Comparison of ENCODE assay signal across 9 cellular contexts in the genomic region with DNA sequence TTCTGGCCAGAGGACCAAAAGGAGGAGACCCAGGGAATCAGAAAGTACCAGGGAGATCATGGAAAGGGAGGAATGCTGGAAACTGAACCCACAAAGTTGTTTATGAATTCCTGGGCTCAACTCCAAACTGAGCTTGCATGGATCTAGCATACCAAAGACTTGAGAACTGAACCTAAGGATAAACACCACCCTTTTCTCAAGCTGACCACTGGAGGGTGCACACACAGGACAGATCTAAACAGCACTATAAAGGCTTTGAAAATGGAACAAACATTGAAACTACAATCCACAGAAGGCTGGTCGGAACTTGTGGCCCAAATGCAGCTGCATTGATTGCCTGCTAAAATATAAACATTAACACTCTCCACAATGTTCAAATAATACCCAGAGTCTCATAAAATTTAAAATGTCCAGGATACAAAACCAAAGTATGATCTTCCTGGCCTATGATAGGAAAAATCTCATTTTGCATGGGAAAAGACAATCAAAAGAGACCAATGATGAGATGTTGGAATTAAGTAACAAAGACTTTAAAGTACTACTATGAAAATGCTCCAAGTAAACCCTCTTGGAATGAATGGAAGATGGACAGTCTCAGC. TPM values are rescaled to one million over a fixed set of nuclear protein-coding genes. Genes with fewer than 3 reads are reported as not detected.
DNase-seq lines count a peak whose midpoint lies in the region; ATAC-seq and TF ChIP-seq lines count a peak whose summit lies in the region.
"Had no signal": no experiment of that assay in that cellular context is flagged by ENCODE, and none has a peak within 500 bp of the region (broad histone marks: within the 10 kb centered on the region; RNA-seq: fewer than 3 reads in every experiment).

No MANE protein-coding gene starts in this region.

- H3K4me3 ChIP-seq in foreskin fibroblast (ENCODE audit: low read depth in 1 of 2, low read length in 2 of 2) (no peak overlapping the region), psoas muscle (no peak overlapping the region)
- no peak overlapping the region for H3K4me3 ChIP-seq in CD4-positive, alpha-beta memory T cell (ENCODE audit: low read length in 2 of 2)

- no peaks in the 10 kb centered on the region for H3K36me3 ChIP-seq in psoas muscle (ENCODE audit: insufficient read depth in 1 of 2, low read depth in 1 of 2)
- H3K36me3 ChIP-seq in CD4-positive, alpha-beta memory T cell (ENCODE audit: insufficient read depth, low read length), result no peaks in the 10 kb centered on the region

- TF ChIP-seq CTCF in foreskin fibroblast (IDR thresholded peaks at IDR 0.05; ENCODE audit: low read depth, low read length) (peak; percentile 72), psoas muscle (IDR thresholded peaks at IDR 0.05) (peak; percentile 39)

- H3K4me3 Mint-ChIP-seq in T-helper 2 cell treated with Interferon-gamma antibody and Interleukin-4, amounts not matched to agents 5 μg/mL and 100 μg/mL, for 36 hours, result no peak overlapping the region
- H3K4me3 Mint-ChIP-seq in CD4-positive, alpha-beta memory T cell, result no peak overlapping the region

- intact Hi-C loops in Right ventricle myocardium inferior (cut with DNase I), result no loop called here
- intact Hi-C loops in cardiac septum (cut with DNase I), result no loop called here
- intact Hi-C loops in psoas muscle (cut with DNase I), result loop anchor here in 1 of 2 donors (10.0 kb wide), 1 partner anchor 321 kb away; no protein-coding TSS in a partner anchor
- intact Hi-C loops in CD4-positive, alpha-beta memory T cell (cut with micrococcal nuclease), result no loop called here

- H3K27me3 ChIP-seq in psoas muscle (ENCODE audit: insufficient read depth in 3 of 3, low read length in 2 of 3), result no peaks in the 10 kb centered on the region
- no peaks in the 10 kb centered on the region for H3K27me3 ChIP-seq in CD4-positive, alpha-beta memory T cell (ENCODE audit: insufficient read depth, low read length)

- peaks cover 4% of the 10 kb centered on the region for H3K9me3 Mint-ChIP-seq in T-helper 2 cell treated with Interferon-gamma antibody and Interleukin-4, amounts not matched to agents 5 μg/mL and 100 μg/mL, for 36 hours
- peaks cover 0 to 6% (median 0%) of the 10 kb centered on the region in 8 donors for H3K9me3 Mint-ChIP-seq in CD4-positive, alpha-beta memory T cell

- POLR2A ChIA-PET in CD4-positive, alpha-beta memory T cell (lab: Charles Lee; ENCODE audit: partially characterized antibody), result interaction anchor here (0.9 to 1.1 kb wide), 3 partner anchors 10 to 26 kb away, joined by 3 to 4 read pairs (median 3); a partner anchor contains a TSS

- H3K9me3 ChIP-seq in psoas muscle, result no peaks in the 10 kb centered on the region
- H3K9me3 ChIP-seq in CD4-positive, alpha-beta memory T cell (ENCODE audit: control insufficient read depth in 1 of 2, low read length in 2 of 2), result no peaks in the 10 kb centered on the region

- ATAC-seq in Right ventricle myocardium inferior (peak; percentile 38), HG03280 (IDR thresholded peaks at IDR 0.05; ENCODE audit: unreplicated experiment) (peak; percentile 63), psoas muscle (peak in 1 of 4 donors; percentile 57)

- WGBS in psoas muscle, 3 donors, result 50 to 71% (median 69%) methylated on average over 1 of the region's 1 CpG

- CTCF ChIA-PET in CD4-positive, alpha-beta memory T cell (lab: Charles Lee; ENCODE audit: partially characterized antibody), result interaction anchor here (0.6 to 13.3 kb wide), 7 partner anchors 16 to 314 kb away, joined by 3 to 543 read pairs (median 4); a partner anchor contains a TSS

- no peaks in the 10 kb centered on the region for H3K4me1 ChIP-seq in psoas muscle
- H3K4me1 ChIP-seq in CD4-positive, alpha-beta memory T cell (ENCODE audit: insufficient read depth, low read length), result peaks cover 4% of the 10 kb centered on the region

- no peak overlapping the region for H3K27ac ChIP-seq in psoas muscle
- no peak overlapping the region for H3K27ac ChIP-seq in CD4-positive, alpha-beta memory T cell (ENCODE audit: low read depth, low read length)

- H3K4me1 Mint-ChIP-seq in T-helper 2 cell treated with Interferon-gamma antibody and Interleukin-4, amounts not matched to agents 5 μg/mL and 100 μg/mL, for 36 hours (ENCODE audit: low read depth), result peaks cover 15% of the 10 kb centered on the region
- peaks cover 2 to 4% (median 3%) of the 10 kb centered on the region in 4 donors for H3K4me1 Mint-ChIP-seq in CD4-positive, alpha-beta memory T cell

- H3K27me3 Mint-ChIP-seq in T-helper 2 cell treated with Interferon-gamma antibody and Interleukin-4, amounts not matched to agents 5 μg/mL and 100 μg/mL, for 36 hours (ENCODE audit: low read depth), result peaks cover 17% of the 10 kb centered on the region
- H3K27me3 Mint-ChIP-seq in CD4-positive, alpha-beta memory T cell, result peaks cover 7 to 11% of the 10 kb centered on the region in 2 donors

- no peak overlapping the region for H3K27ac Mint-ChIP-seq in T-helper 2 cell treated with Interferon-gamma antibody and Interleukin-4, amounts not matched to agents 5 μg/mL and 100 μg/mL, for 36 hours
- no peak overlapping the region for H3K27ac Mint-ChIP-seq in CD4-positive, alpha-beta memory T cell

- DNase-seq in Right ventricle myocardium inferior (ENCODE audit: missing footprints) (no peak), cardiac septum (ENCODE audit: low spot score) (no peak), foreskin fibroblast (peak; percentile 86 to 91), psoas muscle (no peak)
- peak; percentile 7 for DNase-seq in T-helper 2 cell treated with Interferon-gamma antibody and Interleukin-4, amounts not matched to agents 5 μg/mL and 100 μg/mL, for 36 hours (ENCODE audit: low spot score)
- DNase-seq in stimulated activated CD4-positive, alpha-beta T cell treated with anti-CD3 and anti-CD28 coated beads, Interleukin-15, amount 100 ng/mL, for 24 hours, result no peak
- DNase-seq in CD4-positive, alpha-beta memory T cell, result no peak

- peaks cover 2% of the 10 kb centered on the region for H3K36me3 Mint-ChIP-seq in T-helper 2 cell treated with Interferon-gamma antibody and Interleukin-4, amounts not matched to agents 5 μg/mL and 100 μg/mL, for 36 hours (ENCODE audit: low read depth)
- peaks cover 0 to 5% of the 10 kb centered on the region in 2 donors for H3K36me3 Mint-ChIP-seq in CD4-positive, alpha-beta memory T cell

RNA-seq across cellular contexts. Expression of a gene that starts 15.6 kb away (rescaled TPM):
- total RNA-seq in Right ventricle myocardium inferior (12.7 TPM), cardiac septum (19.9 TPM), psoas muscle (10 to 100 TPM in 3 of 4 donors, 1 to 10 TPM in 1; 5.5 to 18.8 (median 13.7) TPM)
- polyA plus RNA-seq in psoas muscle, result 10 to 100 TPM in 1 of 3 donors, 1 to 10 TPM in 2; 4.7 to 11.8 (median 4.9) TPM
- 100 to 1,000 TPM; 192 to 202 TPM for total RNA-seq in CD4-positive, alpha-beta memory T cell
- polyA plus RNA-seq in CD4-positive, alpha-beta memory T cell, result 100 to 1,000 TPM; 192 to 237 TPM

RNA-seq across cellular contexts. Expression of a gene that starts 37.1 kb away (rescaled TPM):
- total RNA-seq in Right ventricle myocardium inferior (not detected), cardiac septum (not detected), psoas muscle (not detected)
- not detected for polyA plus RNA-seq in psoas muscle
- not detected for total RNA-seq in CD4-positive, alpha-beta memory T cell
- not detected for polyA plus RNA-seq in CD4-positive, alpha-beta memory T cell
- total RNA-seq: dermis microvascular lymphatic vessel endothelial cell had no signal

RNA-seq across cellular contexts. Expression of a gene that starts 50.6 kb away (rescaled TPM):
- total RNA-seq in Right ventricle myocardium inferior (31.4 TPM), cardiac septum (27.7 TPM), psoas muscle (10 to 100 TPM; 28.5 to 35.9 (median 30.1) TPM)
- polyA plus RNA-seq in psoas muscle, result 10 to 100 TPM in 1 of 3 donors, 1 to 10 TPM in 2; 6.8 to 22.1 (median 9.9) TPM
- 10 to 100 TPM; 33.3 to 35.0 TPM for total RNA-seq in CD4-positive, alpha-beta memory T cell
- polyA plus RNA-seq in CD4-positive, alpha-beta memory T cell, result 10 to 100 TPM in 1 of 2 donors, 1 to 10 TPM in 1; 6.9 to 36.2 TPM

Comparison
In these comparisons a context has a peak if more than half of its experiments do, and no peak if none do; other contexts are left out.
1. DNase-seq: peak in T-helper 2 cell treated with Interferon-gamma antibody and Interleukin-4, amounts not matched to agents 5 μg/mL and 100 μg/mL, for 36 hours (single experiment) and foreskin fibroblast (2 of 2); none in Right ventricle myocardium inferior (single experiment), cardiac septum (single experiment), psoas muscle (0 of 2), stimulated activated CD4-positive, alpha-beta T cell treated with anti-CD3 and anti-CD28 coated beads, Interleukin-15, amount 100 ng/mL, for 24 hours (single experiment) and CD4-positive, alpha-beta memory T cell (0 of 5).